28 cellular contexts compared by ENCODE assay signal in the genomic region with DNA sequence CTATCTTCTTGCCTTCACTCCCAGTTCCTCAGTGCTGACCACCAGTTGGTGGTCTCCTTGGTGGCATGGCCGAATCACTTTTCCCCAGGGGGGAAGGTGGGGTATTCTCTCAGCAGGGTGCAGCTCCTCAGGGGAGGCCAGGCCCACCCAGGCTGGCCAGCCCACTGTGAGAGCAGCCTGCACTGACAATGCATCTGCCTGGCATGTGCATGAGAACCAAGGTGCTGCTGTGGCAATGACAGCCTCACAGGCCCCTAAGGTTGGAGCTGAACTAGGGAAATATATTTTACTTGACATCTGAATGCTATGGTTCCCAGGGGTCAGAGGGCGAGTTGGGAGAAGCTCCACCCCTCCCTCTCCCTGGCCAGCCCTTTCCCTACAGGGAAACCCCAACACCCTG.
"Had no signal": no experiment of that assay in that cellular context is flagged by ENCODE, and none has a peak within 500 bp of the region (broad histone marks: within the 10 kb centered on the region; RNA-seq: fewer than 3 reads in every experiment).

No MANE protein-coding gene starts in this region.

- H2AFZ ChIP-seq: neural progenitor cell had no signal

- H3K4me3 ChIP-seq: neural progenitor cell, pancreas, prostate gland, right atrium auricular region, skin epidermis, smooth muscle cell, spleen, stomach, thoracic aorta, thyroid gland, tibial nerve, upper lobe of right lung, uterus had no signal

- H3K27me3 ChIP-seq: neural progenitor cell, pancreas, right atrium auricular region, stomach, thyroid gland, tibial nerve, upper lobe of right lung, uterus had no signal

- H3K27ac Mint-ChIP-seq: naive B cell; naive thymus-derived CD8-positive, alpha-beta T cell; natural killer cell treated with Interleukin-12 subunit alpha and Interleukin-12 subunit beta and Interleukin-15 and Interleukin-18, amount 100 ng/mL, for 72 hours; neural progenitor cell; stimulated activated effector memory CD8-positive, alpha-beta T cell treated with anti-CD3 and anti-CD28 coated beads, Interleukin-12 subunit alpha, Interleukin-12 subunit beta, amount 100 ng/mL, for 72 hours; stimulated activated naive B cell treated with anti-CD40 and anti-IgM and Interleukin-4, amounts not matched to agents 10 μg/mL and 1 μg/mL and 100 μg/mL, for 72 hours; stimulated activated naive CD8-positive, alpha-beta T cell treated with anti-CD3 and anti-CD28 coated beads, Interleukin-15, Interleukin-2, amounts not matched to agents 100 ng/mL and 50 ng/mL, for 24 hours; type B pancreatic cell had no signal

- H3K9ac ChIP-seq: neural progenitor cell had no signal

- H3K4me2 ChIP-seq: neural progenitor cell, smooth muscle cell had no signal

- DNase-seq: naive B cell; naive thymus-derived CD8-positive, alpha-beta T cell; nucleus accumbens; pancreas; retina; spleen; stimulated activated CD4-positive, alpha-beta T cell treated with anti-CD3 and anti-CD28 coated beads, Interleukin-12 subunit alpha, Interleukin-12 subunit beta, amount 100 ng/mL, for 4 hours; stimulated activated CD4-positive, alpha-beta T cell treated with anti-CD3 and anti-CD28 coated beads, Interleukin-1b, Interleukin-23, amount 100 ng/mL, for 48 hours; stimulated activated CD4-positive, alpha-beta T cell treated with anti-CD3 and anti-CD28 coated beads, Interleukin-4, amount 100 ng/mL, for 1 hour; stimulated activated naive B cell treated with anti-CD40 and anti-IgM and Interleukin-4, amounts not matched to agents 10 μg/mL and 1 μg/mL and 100 μg/mL, for 72 hours; stimulated activated naive CD4-positive, alpha-beta T cell treated with Interleukin-2 at 50 U/mL for 16 hours; stomach; thyroid gland; upper lobe of right lung; uterus had no signal

- H3K27ac ChIP-seq: neural progenitor cell, neutrophil, pancreas, prostate gland, right atrium auricular region, skin epidermis, spleen, stomach, thoracic aorta, thyroid gland, tibial nerve, upper lobe of right lung, uterus had no signal

- H3K9me3 Mint-ChIP-seq: naive B cell; naive thymus-derived CD8-positive, alpha-beta T cell; natural killer cell treated with Interleukin-12 subunit alpha and Interleukin-12 subunit beta and Interleukin-15 and Interleukin-18, amount 100 ng/mL, for 72 hours; stimulated activated effector memory CD8-positive, alpha-beta T cell treated with anti-CD3 and anti-CD28 coated beads, Interleukin-12 subunit alpha, Interleukin-12 subunit beta, amount 100 ng/mL, for 72 hours; stimulated activated naive B cell treated with anti-CD40 and anti-IgM and Interleukin-4, amounts not matched to agents 10 μg/mL and 1 μg/mL and 100 μg/mL, for 72 hours; stimulated activated naive CD8-positive, alpha-beta T cell treated with anti-CD3 and anti-CD28 coated beads, Interleukin-15, Interleukin-2, amounts not matched to agents 100 ng/mL and 50 ng/mL, for 24 hours; type B pancreatic cell had no signal

- H3K4me3 Mint-ChIP-seq: naive B cell; naive thymus-derived CD8-positive, alpha-beta T cell; natural killer cell treated with Interleukin-12 subunit alpha and Interleukin-12 subunit beta and Interleukin-15 and Interleukin-18, amount 100 ng/mL, for 72 hours; neural progenitor cell; stimulated activated effector memory CD8-positive, alpha-beta T cell treated with anti-CD3 and anti-CD28 coated beads, Interleukin-12 subunit alpha, Interleukin-12 subunit beta, amount 100 ng/mL, for 72 hours; stimulated activated naive B cell treated with anti-CD40 and anti-IgM and Interleukin-4, amounts not matched to agents 10 μg/mL and 1 μg/mL and 100 μg/mL, for 72 hours; stimulated activated naive CD8-positive, alpha-beta T cell treated with anti-CD3 and anti-CD28 coated beads, Interleukin-15, Interleukin-2, amounts not matched to agents 100 ng/mL and 50 ng/mL, for 24 hours; type B pancreatic cell had no signal

- H3K4me1 ChIP-seq: neural progenitor cell, pancreas, prostate gland, right atrium auricular region, spleen, stomach, tibial nerve, upper lobe of right lung, uterus had no signal

- H3K4me1 Mint-ChIP-seq: naive B cell; naive thymus-derived CD8-positive, alpha-beta T cell; stimulated activated effector memory CD8-positive, alpha-beta T cell treated with anti-CD3 and anti-CD28 coated beads, Interleukin-12 subunit alpha, Interleukin-12 subunit beta, amount 100 ng/mL, for 72 hours; stimulated activated naive B cell treated with anti-CD40 and anti-IgM and Interleukin-4, amounts not matched to agents 10 μg/mL and 1 μg/mL and 100 μg/mL, for 72 hours had no signal

- H3K36me3 Mint-ChIP-seq: naive B cell; naive thymus-derived CD8-positive, alpha-beta T cell; natural killer cell treated with Interleukin-12 subunit alpha and Interleukin-12 subunit beta and Interleukin-15 and Interleukin-18, amount 100 ng/mL, for 72 hours; neural progenitor cell; stimulated activated effector memory CD8-positive, alpha-beta T cell treated with anti-CD3 and anti-CD28 coated beads, Interleukin-12 subunit alpha, Interleukin-12 subunit beta, amount 100 ng/mL, for 72 hours; stimulated activated naive B cell treated with anti-CD40 and anti-IgM and Interleukin-4, amounts not matched to agents 10 μg/mL and 1 μg/mL and 100 μg/mL, for 72 hours; type B pancreatic cell had no signal

- ATAC-seq: naive thymus-derived CD8-positive, alpha-beta T cell; pancreas; sciatic nerve; stimulated activated effector memory CD8-positive, alpha-beta T cell treated with anti-CD3 and anti-CD28 coated beads, Interleukin-12 subunit alpha, Interleukin-12 subunit beta, amount 100 ng/mL, for 72 hours; stimulated activated naive B cell treated with anti-CD40 and anti-IgM and Interleukin-4, amounts not matched to agents 10 μg/mL and 1 μg/mL and 100 μg/mL, for 72 hours; upper lobe of right lung had no signal

- H3K9me3 ChIP-seq: neutrophil, pancreas, prostate gland, right atrium auricular region, spleen, stomach, thoracic aorta, thyroid gland, tibial nerve, upper lobe of right lung, uterus had no signal

- H3K36me3 ChIP-seq: neural progenitor cell, neutrophil, pancreas, prostate gland, right atrium auricular region, spleen, stomach, thoracic aorta, thyroid gland, tibial nerve, upper lobe of right lung, uterus had no signal
